Comparison of ENCODE assay signal across 16 cellular contexts in the genomic region with DNA sequence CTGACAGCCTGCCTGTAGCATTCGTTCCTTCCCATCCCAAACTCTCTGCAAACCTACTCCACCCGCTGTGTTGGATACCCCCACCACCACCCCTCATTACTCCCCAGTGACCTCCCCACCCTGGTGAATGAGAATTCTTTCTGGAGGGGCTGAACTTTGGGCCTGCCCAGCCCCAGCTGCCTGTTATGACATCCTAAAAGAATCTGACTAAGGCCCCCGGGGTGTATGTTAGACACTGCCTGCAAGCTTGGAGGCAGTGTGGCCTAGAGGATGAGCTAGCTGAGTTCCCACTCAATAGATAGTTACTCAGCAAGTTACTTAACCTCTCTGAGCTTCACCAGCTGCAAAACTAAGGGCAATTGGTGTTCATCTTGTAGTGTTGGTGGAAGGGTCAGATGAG.
A peak's percentile ranks its signal among the peaks of the same experiment; 100 is the strongest.
DNase-seq lines count a peak whose midpoint lies in the region; ATAC-seq and TF ChIP-seq lines count a peak whose summit lies in the region.
"Had no signal": no experiment of that assay in that cellular context is flagged by ENCODE, and none has a peak within 500 bp of the region (broad histone marks: within the 10 kb centered on the region; RNA-seq: fewer than 3 reads in every experiment).

No MANE protein-coding gene starts in this region.

- ATAC-seq in GM21825 (IDR thresholded peaks at IDR 0.05; ENCODE audit: unreplicated experiment), result no peak
- ATAC-seq: GM23338 had no signal

- no peak overlapping the region for H2AFZ ChIP-seq in osteoblast (ENCODE audit: low read length)
- H2AFZ ChIP-seq: GM23338 had no signal

- peaks cover 6% of the 10 kb centered on the region for H3K4me1 ChIP-seq in osteoblast (ENCODE audit: insufficient read depth, low read length)
- H3K4me1 ChIP-seq: uterus had no signal

- no peaks in the 10 kb centered on the region for H3K36me3 ChIP-seq in osteoblast (ENCODE audit: insufficient read depth, low read length)
- H3K36me3 ChIP-seq: uterus had no signal

- no peak overlapping the region for H3K4me2 ChIP-seq in osteoblast (ENCODE audit: insufficient read depth, low read length)
- H3K4me2 ChIP-seq: GM23338 had no signal

- peak; percentile 30 for TF ChIP-seq CTCF in osteoblast (IDR thresholded peaks at IDR 0.05; ENCODE audit: extremely low read depth, low read depth, low read length)

- H3K79me2 ChIP-seq in osteoblast (ENCODE audit: insufficient read depth, low read length), result no peaks in the 10 kb centered on the region

- no peaks in the 10 kb centered on the region for H3K9me3 ChIP-seq in osteoblast (ENCODE audit: low read depth, low read length)
- H3K9me3 ChIP-seq: uterus had no signal

- DNase-seq in Daoy (ENCODE audit: low read depth) (peak; percentile 37), T1000 (lab: John Stamatoyannopoulos, UW) (peak; percentile 50), fibroblast of the conjunctiva (ENCODE audit: low read depth) (peak; percentile 35), osteoblast (ENCODE audit: insufficient read length, low spot score, missing footprints) (peak; percentile 45), H4 (ENCODE audit: low spot score) (no peak), NCI-H748 (lab: John Stamatoyannopoulos, UW; ENCODE audit: unreplicated experiment) (no peak), cerebellar cortex (ENCODE audit: low spot score) (no peak)
- DNase-seq: activated naive CD4-positive, alpha-beta T cell treated with anti-CD3 and anti-CD28 coated beads for 36 hours; C1 segment of cervical spinal cord; erythroblast; KBM-7; NCI-H1694; SHP77 treated with DMSO at 0.1 percent for 48 hours; uterus had no signal

- H3K4me3 ChIP-seq in osteoblast (ENCODE audit: insufficient read depth, low read length), result no peak overlapping the region
- H3K4me3 ChIP-seq: GM23338, uterus had no signal

- no peaks in the 10 kb centered on the region for H4K20me1 ChIP-seq in osteoblast (ENCODE audit: insufficient read depth, low read length)

- H3K27ac ChIP-seq in osteoblast (ENCODE audit: low read depth, low read length), result no peak overlapping the region
- H3K27ac ChIP-seq: uterus had no signal

- no peaks in the 10 kb centered on the region for H3K27me3 ChIP-seq in osteoblast (ENCODE audit: insufficient read depth, low read length)
- H3K27me3 ChIP-seq: uterus had no signal

Comparison
In these comparisons a context has a peak if more than half of its experiments do, and no peak if none do; other contexts are left out.
1. DNase-seq: peak in Daoy (single experiment), T1000 (single experiment), fibroblast of the conjunctiva (single experiment) and osteoblast (single experiment); none in H4 (single experiment), NCI-H748 (single experiment) and cerebellar cortex (single experiment).